9 cellular contexts compared by ENCODE assay signal in genomic region chr12:124694846-124695497, GRCh38.
DNase-seq lines count a peak whose midpoint lies in the region; ATAC-seq and TF ChIP-seq lines count a peak whose summit lies in the region.
"Had no signal": no experiment of that assay in that cellular context is flagged by ENCODE, and none has a peak within 500 bp of the region (broad histone marks: within the 10 kb centered on the region; RNA-seq: fewer than 3 reads in every experiment).

No MANE protein-coding gene starts in this region.

- H3K27ac ChIP-seq in GM23248 (no peak overlapping the region), epithelial cell of prostate (peak overlapping the region; percentile 43), osteoblast (ENCODE audit: low read depth, low read length) (no peak overlapping the region)

- H3K4me1 ChIP-seq in GM23248 (ENCODE audit: insufficient read depth) (peaks cover 14% of the 10 kb centered on the region), osteoblast (ENCODE audit: insufficient read depth, low read length) (peaks cover 21% of the 10 kb centered on the region)

- H2AFZ ChIP-seq in GM23248 (no peak overlapping the region), osteoblast (ENCODE audit: low read length) (no peak overlapping the region)

- no peak overlapping the region for H3K9ac ChIP-seq in GM23248

- peaks cover 14% of the 10 kb centered on the region for H3K9me3 Mint-ChIP-seq in activated T-helper 2 cell treated with anti-CD3 and anti-CD28 coated beads, Interferon-gamma antibody, Interleukin-2, Interleukin-4, amounts not matched to agents 10 μg/mL and 5 μg/mL and 100 μg/mL, durations not matched to agents 14 hours and 24 hours and 36 hours

- peaks cover 13% of the 10 kb centered on the region for H3F3A ChIP-seq in GM23248 (ENCODE audit: insufficient read depth)

- H3K27me3 Mint-ChIP-seq in activated T-helper 2 cell treated with anti-CD3 and anti-CD28 coated beads, Interferon-gamma antibody, Interleukin-2, Interleukin-4, amounts not matched to agents 10 μg/mL and 5 μg/mL and 100 μg/mL, durations not matched to agents 14 hours and 24 hours and 36 hours (ENCODE audit: low read depth) = peaks cover 17% of the 10 kb centered on the region

- H3K4me3 Mint-ChIP-seq in activated T-helper 2 cell treated with anti-CD3 and anti-CD28 coated beads, Interferon-gamma antibody, Interleukin-2, Interleukin-4, amounts not matched to agents 10 μg/mL and 5 μg/mL and 100 μg/mL, durations not matched to agents 14 hours and 24 hours and 36 hours (ENCODE audit: low read depth) = no peak overlapping the region

- peaks cover 7% of the 10 kb centered on the region for H3K4me1 Mint-ChIP-seq in activated T-helper 2 cell treated with anti-CD3 and anti-CD28 coated beads, Interferon-gamma antibody, Interleukin-2, Interleukin-4, amounts not matched to agents 10 μg/mL and 5 μg/mL and 100 μg/mL, durations not matched to agents 14 hours and 24 hours and 36 hours (ENCODE audit: low read depth)

- ATAC-seq in HG02852 (IDR thresholded peaks at IDR 0.05; ENCODE audit: unreplicated experiment) = no peak

- intact Hi-C loops in activated T-helper 2 cell treated with anti-CD3 and anti-CD28 coated beads, Interferon-gamma antibody, Interleukin-2, Interleukin-4, amounts not matched to agents 10 μg/mL and 5 μg/mL and 100 μg/mL, durations not matched to agents 14 hours and 24 hours and 36 hours (cut with micrococcal nuclease) = loop anchor here (1.0 kb wide), 1 partner anchor 18 kb away; no protein-coding TSS in a partner anchor

- WGBS in GM23248 (ENCODE audit: low coverage in 1 of 2, low lambda C conversion rate in 2 of 2, missing lambda C conversion rate in 2 of 2), 2 experiments = 68 to 70% methylated on average over 13 to 14 of the region's 14 CpGs

- H4K20me1 ChIP-seq in GM23248 (ENCODE audit: insufficient read depth) (no peaks in the 10 kb centered on the region), osteoblast (ENCODE audit: insufficient read depth, low read length) (no peaks in the 10 kb centered on the region)

- peak; percentile 40 for DNase-seq in GM23248
- no peak for DNase-seq in epithelial cell of prostate (ENCODE audit: low read depth, low spot score)
- DNase-seq in osteoblast (ENCODE audit: insufficient read length, low spot score, missing footprints) = peak; percentile 86
- no peak for DNase-seq in activated T-helper 2 cell treated with anti-CD3 and anti-CD28 coated beads, Interferon-gamma antibody, Interleukin-2, Interleukin-4, amounts not matched to agents 10 μg/mL and 5 μg/mL and 100 μg/mL, durations not matched to agents 14 hours and 24 hours and 36 hours (ENCODE audit: low spot score)
- DNase-seq in NCI-H82 treated with DMSO at 0.1 percent for 48 hours (lab: John Stamatoyannopoulos, UW; ENCODE audit: unreplicated experiment) = no peak
- no peak for DNase-seq in stimulated activated naive CD4-positive, alpha-beta T cell (lab: John Stamatoyannopoulos, UW)
- DNase-seq: activated CD8-positive, alpha-beta memory T cell treated with anti-CD3 and anti-CD28 coated beads, Interleukin-2, amount 50 U/mL, for 4 hours had no signal

- peaks cover 3% of the 10 kb centered on the region for H3K36me3 Mint-ChIP-seq in activated T-helper 2 cell treated with anti-CD3 and anti-CD28 coated beads, Interferon-gamma antibody, Interleukin-2, Interleukin-4, amounts not matched to agents 10 μg/mL and 5 μg/mL and 100 μg/mL, durations not matched to agents 14 hours and 24 hours and 36 hours (ENCODE audit: low read depth)

- no peak overlapping the region for H3K27ac Mint-ChIP-seq in activated T-helper 2 cell treated with anti-CD3 and anti-CD28 coated beads, Interferon-gamma antibody, Interleukin-2, Interleukin-4, amounts not matched to agents 10 μg/mL and 5 μg/mL and 100 μg/mL, durations not matched to agents 14 hours and 24 hours and 36 hours

- TF ChIP-seq CTCF in osteoblast (IDR thresholded peaks at IDR 0.05; ENCODE audit: extremely low read depth, low read depth, low read length) = no peak

- H3K9me2 ChIP-seq in GM23248 (ENCODE audit: insufficient read depth) = no peaks in the 10 kb centered on the region

- no peaks in the 10 kb centered on the region for H3K27me3 ChIP-seq in GM23248 (replicated peaks; ENCODE audit: insufficient read depth)
- H3K27me3 ChIP-seq in osteoblast (ENCODE audit: insufficient read depth, low read length) = peaks cover 16% of the 10 kb centered on the region

- H3K4me2 ChIP-seq in GM23248 (ENCODE audit: unreplicated experiment) (no peak overlapping the region), osteoblast (ENCODE audit: insufficient read depth, low read length) (peak overlapping the region; percentile 17)

- H3K79me2 ChIP-seq in GM23248 (ENCODE audit: insufficient read depth) = no peaks in the 10 kb centered on the region
- H3K79me2 ChIP-seq in osteoblast (ENCODE audit: insufficient read depth, low read length) = no peaks in the 10 kb centered on the region

- H3K36me3 ChIP-seq in GM23248 (ENCODE audit: low read depth) (no peaks in the 10 kb centered on the region), osteoblast (ENCODE audit: insufficient read depth, low read length) (no peaks in the 10 kb centered on the region)

- H3K9me3 ChIP-seq in GM23248 (ENCODE audit: low read depth) (no peaks in the 10 kb centered on the region), osteoblast (ENCODE audit: low read depth, low read length) (peaks cover 8% of the 10 kb centered on the region)

- H3K4me3 ChIP-seq in GM23248 (no peak overlapping the region), osteoblast (ENCODE audit: insufficient read depth, low read length) (no peak overlapping the region)

- in situ Hi-C loops in GM23248 (cut with MboI) = no loop called here

TF ChIP-seq in PFSK-1, 5 proteins besides CTCF, POLR2A, EP300 and RAD21:
- peak; percentile 56; the same call in 1 of the 2 replicates for TF ChIP-seq SIN3A (IDR thresholded peaks at IDR 0.05; ENCODE audit: borderline replicate concordance, insufficient read depth, low read length)
- TF ChIP-seq FOXP2 (optimal IDR thresholded peaks at IDR 0.05; ENCODE audit: borderline replicate concordance, extremely low read depth, extremely low read length, insufficient read depth) = peak; percentile 47
- TF ChIP-seq REST (IDR thresholded peaks at IDR 0.05; ENCODE audit: insufficient read depth in 1 of 2, low read depth in 2 of 2, low read length in 2 of 2) = peak; percentile 26 to 52; a peak in 2 of 4 replicates
- TF ChIP-seq TAF1 (IDR thresholded peaks at IDR 0.05; ENCODE audit: borderline replicate concordance, insufficient read depth, low read length) = no peak
- TF ChIP-seq POLR2AphosphoS5 (IDR thresholded peaks at IDR 0.05; ENCODE audit: low read depth, low read length) = no peak

Comparison
In these comparisons a context has a peak if more than half of its experiments do, and no peak if none do; other contexts are left out.
1. DNase-seq: peak in GM23248 (single experiment) and osteoblast (single experiment); none in epithelial cell of prostate (single experiment), activated T-helper 2 cell treated with anti-CD3 and anti-CD28 coated beads, Interferon-gamma antibody, Interleukin-2, Interleukin-4, amounts not matched to agents 10 μg/mL and 5 μg/mL and 100 μg/mL, durations not matched to agents 14 hours and 24 hours and 36 hours (single experiment), NCI-H82 treated with DMSO at 0.1 percent for 48 hours (single experiment) and stimulated activated naive CD4-positive, alpha-beta T cell (0 of 6).